1 cellular context compared by ENCODE assay signal in genomic region chr2:171523339-171523931, GRCh38.
TF ChIP-seq lines count a peak whose summit lies in the region.

No MANE protein-coding gene starts in this region.

TF ChIP-seq in WTC11, 78 proteins besides CTCF, POLR2A, EP300 and RAD21 (continued from another document):
- TF ChIP-seq PRDM15 (CRISPR knock-in tag; IDR thresholded peaks at IDR 0.05) (0 out of 2 replicates have a peak, but pooled peaks have one; percentile 6), ATF2 (CRISPR knock-in tag; IDR thresholded peaks at IDR 0.05; ENCODE audit: borderline replicate concordance, low read depth) (no peak)
